1 cellular context compared by ENCODE assay signal in the genomic region with DNA sequence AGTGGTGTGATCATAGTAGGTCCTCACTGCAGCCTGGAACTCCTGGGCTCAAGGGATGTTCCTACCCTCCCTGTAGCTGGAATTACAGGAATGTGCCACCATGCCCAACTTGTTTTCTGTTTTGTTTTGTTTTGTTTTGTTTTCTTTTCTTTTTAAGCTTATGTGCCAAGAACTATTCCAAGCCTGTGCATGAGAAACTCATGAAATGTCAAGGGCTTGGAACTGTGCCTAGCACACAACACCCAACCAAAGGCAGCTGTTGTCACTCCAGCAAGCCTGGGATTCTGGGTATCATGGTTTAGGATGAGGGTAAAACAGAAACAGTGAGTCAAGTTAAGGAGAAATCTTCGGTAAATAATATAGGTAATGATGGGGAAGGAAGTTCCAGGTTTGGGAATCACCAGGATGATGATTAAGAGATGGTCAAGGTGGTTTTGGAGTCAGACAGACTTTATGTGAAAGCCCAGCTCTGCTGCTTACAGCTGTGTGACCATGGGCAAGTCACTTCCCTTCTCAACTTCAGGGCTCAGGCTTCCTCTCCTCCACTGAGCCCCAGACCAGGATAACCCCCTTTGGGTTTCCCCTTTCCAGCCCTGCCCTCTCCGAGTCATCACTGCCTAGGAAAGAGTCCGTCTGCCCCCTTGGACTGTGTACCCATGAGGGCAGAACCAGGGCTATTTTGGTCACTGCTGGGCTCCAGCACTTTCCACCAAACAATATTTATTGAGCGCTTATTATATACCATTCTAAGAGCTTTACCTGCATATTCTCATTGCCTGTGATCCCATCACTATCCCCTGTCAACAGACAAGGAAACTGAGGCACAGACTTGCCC.
TF ChIP-seq lines count a peak whose summit lies in the region.

No MANE protein-coding gene starts in this region.

TF ChIP-seq in IMR-90, 13 proteins besides CTCF, POLR2A, EP300 and RAD21:
- no peak for TF ChIP-seq CHD1 (IDR thresholded peaks at IDR 0.05; ENCODE audit: low read depth, low read length)
- no peak for TF ChIP-seq BHLHE40 (IDR thresholded peaks at IDR 0.05; ENCODE audit: low read depth, low read length)
- no peak for TF ChIP-seq SMC3 (IDR thresholded peaks at IDR 0.05; ENCODE audit: low read depth, low read length)
- no peak for TF ChIP-seq NFE2L2 (IDR thresholded peaks at IDR 0.05; ENCODE audit: low read depth, low read length)
- no peak for TF ChIP-seq FOS (IDR thresholded peaks at IDR 0.05; ENCODE audit: low read depth, low read length)
- no peak for TF ChIP-seq MAZ (IDR thresholded peaks at IDR 0.05; ENCODE audit: borderline replicate concordance, low read depth, low read length)
- no peak for TF ChIP-seq CEBPB (IDR thresholded peaks at IDR 0.05; ENCODE audit: low read depth, low read length)
- TF ChIP-seq MXI1 (IDR thresholded peaks at IDR 0.05; ENCODE audit: borderline replicate concordance, low read depth, low read length) = 0 out of 2 replicates have a peak, but pooled peaks have one; percentile 19
